ENCODE assay signal across 10 cellular contexts in genomic region chr14:61663312-61663974, GRCh38. TPM values are rescaled to one million over a fixed set of nuclear protein-coding genes. Genes with fewer than 3 reads are reported as not detected.
DNase-seq lines count a peak whose midpoint lies in the region; ATAC-seq and TF ChIP-seq lines count a peak whose summit lies in the region.
"Had no signal": no experiment of that assay in that cellular context is flagged by ENCODE, and none has a peak within 500 bp of the region (broad histone marks: within the 10 kb centered on the region; RNA-seq: fewer than 3 reads in every experiment).

No MANE protein-coding gene starts in this region.

- H3K27ac ChIP-seq in CD4-positive, alpha-beta T cell (ENCODE audit: low read depth, low read length) = peak overlapping the region; percentile 54
- peak overlapping the region; percentile 94 for H3K27ac ChIP-seq in RWPE2 (ENCODE audit: poor library complexity, severe bottlenecking)

- peaks cover 4% of the 10 kb centered on the region for H3K36me3 Mint-ChIP-seq in CD4-positive, alpha-beta T cell (ENCODE audit: low read depth)

- no peaks in the 10 kb centered on the region for H3K27me3 Mint-ChIP-seq in CD4-positive, alpha-beta T cell

- POLR2A ChIA-PET in CD4-positive, alpha-beta T cell (lab: Charles Lee) = interaction anchor here (1.1 to 1.7 kb wide), 3 partner anchors 10 to 31 kb away, joined by 4 to 10 read pairs (median 6); partner anchors contain the start of gene HIF1A

- no peak overlapping the region for H3K4me3 ChIP-seq in RWPE2 (ENCODE audit: severe bottlenecking)

- no peaks in the 10 kb centered on the region for H3K36me3 ChIP-seq in RWPE2 (ENCODE audit: low read depth)

- peaks cover 7% of the 10 kb centered on the region for H3K9me3 Mint-ChIP-seq in CD4-positive, alpha-beta T cell

- intact Hi-C loops in CD4-positive, alpha-beta T cell (cut with DNase I, micrococcal nuclease) = loop anchor here in 1 of 2 experiments (5.0 to 10.0 kb wide), 2 partner anchors 34 to 69 kb away; partner anchors contain the start of gene HIF1A

- H3K4me1 Mint-ChIP-seq in CD4-positive, alpha-beta T cell (ENCODE audit: low read depth) = peaks cover 69% of the 10 kb centered on the region

- H3K4me1 ChIP-seq in RWPE2 (ENCODE audit: insufficient read depth, poor library complexity, severe bottlenecking) = peaks cover 51% of the 10 kb centered on the region

- no peak for TF ChIP-seq CTCF in CD4-positive, alpha-beta T cell (IDR thresholded peaks at IDR 0.05)
- no peak for TF ChIP-seq CTCF in RWPE2 (IDR thresholded peaks at IDR 0.05; ENCODE audit: poor library complexity, severe bottlenecking)

- ATAC-seq in CD4-positive, alpha-beta T cell (ENCODE audit: poor library complexity) = no peak
- ATAC-seq in GM21390 (IDR thresholded peaks at IDR 0.05; ENCODE audit: unreplicated experiment) = peak; percentile 26
- ATAC-seq in RWPE2 (ENCODE audit: low read depth) = no peak
- ATAC-seq in HG03442 (IDR thresholded peaks at IDR 0.05; ENCODE audit: unreplicated experiment) = no peak

- no peaks in the 10 kb centered on the region for H3K9me3 ChIP-seq in CD4-positive, alpha-beta T cell (ENCODE audit: control insufficient read depth, low read length)
- no peaks in the 10 kb centered on the region for H3K9me3 ChIP-seq in RWPE2 (ENCODE audit: severe bottlenecking)

- peak overlapping the region; percentile 86 for H3K27ac Mint-ChIP-seq in CD4-positive, alpha-beta T cell

- H3K27me3 ChIP-seq in CD4-positive, alpha-beta T cell (ENCODE audit: control insufficient read depth, insufficient read depth, low read length) = no peaks in the 10 kb centered on the region
- H3K27me3 ChIP-seq in RWPE2 (ENCODE audit: insufficient read depth, poor library complexity, severe bottlenecking) = no peaks in the 10 kb centered on the region

- in situ Hi-C loops in ACHN (cut with HindIII; ENCODE audit: low pct_ligation_motif_present, low pct_unique_long_range_greater_than_20kb, low sequenced_read_pairs) = no loop called here

- DNase-seq in CD4-positive, alpha-beta T cell = no peak
- DNase-seq in RWPE2 (ENCODE audit: low spot score) (no peak), germinal center (ENCODE audit: low spot score) (peak; percentile 76), C1 segment of cervical spinal cord (lab: John Stamatoyannopoulos, UW) (no peak), ACHN (no peak)
- no peak for DNase-seq in stimulated activated CD4-positive, alpha-beta T cell treated with anti-CD3 and anti-CD28 coated beads, Interleukin-12 subunit alpha, Interleukin-12 subunit beta, amount 100 ng/mL, for 4 hours
- DNase-seq: DMS79 treated with DMSO at 0.1 percent for 48 hours, NCI-H774 had no signal

- CTCF ChIA-PET in CD4-positive, alpha-beta T cell (lab: Charles Lee) = interaction anchor here (0.8 kb wide), 1 partner anchor 27 kb away, joined by 3 read pairs; no protein-coding TSS in a partner anchor

- peak overlapping the region; percentile 78 for H3K4me3 Mint-ChIP-seq in CD4-positive, alpha-beta T cell

RNA-seq across cellular contexts. Expression of gene HIF1A, which starts 31.9 kb away (rescaled TPM):
- 100 to 1,000 TPM; 350 to 369 TPM for total RNA-seq in CD4-positive, alpha-beta T cell
